11 cellular contexts compared by ENCODE assay signal in genomic region chr20:48634641-48635040, GRCh38.
"Had no signal": no experiment of that assay in that cellular context is flagged by ENCODE, and none has a peak within 500 bp of the region (broad histone marks: within the 10 kb centered on the region; RNA-seq: fewer than 3 reads in every experiment).

No MANE protein-coding gene starts in this region.

- H3K27me3 Mint-ChIP-seq: activated CD8-positive, alpha-beta memory T cell treated with anti-CD3 and anti-CD28 coated beads, Interleukin-2, amount 10 ng/mL, durations not matched to agents 7 days and 5 days; activated naive CD4-positive, alpha-beta T cell treated with anti-CD3 and anti-CD28 coated beads, Interleukin-2, amount 10 ng/mL, durations not matched to agents 7 days and 5 days; stimulated activated naive CD8-positive, alpha-beta T cell treated with anti-CD3 and anti-CD28 coated beads, Interleukin-15, amount 100 ng/mL, for 72 hours had no signal

- H3K9me3 Mint-ChIP-seq: activated naive CD4-positive, alpha-beta T cell treated with anti-CD3 and anti-CD28 coated beads, Interleukin-2, amount 10 ng/mL, durations not matched to agents 7 days and 5 days; stimulated activated naive CD8-positive, alpha-beta T cell treated with anti-CD3 and anti-CD28 coated beads, Interleukin-15, amount 100 ng/mL, for 72 hours had no signal

- H3K36me3 ChIP-seq: uterus had no signal

- FAIRE-seq: islet of Langerhans had no signal

- H3K27ac ChIP-seq: left ventricle myocardium inferior, sigmoid colon, uterus had no signal

- H3K4me3 ChIP-seq: left ventricle myocardium inferior, sigmoid colon, uterus had no signal

- ATAC-seq: activated CD8-positive, alpha-beta memory T cell treated with anti-CD3 and anti-CD28 coated beads, Interleukin-2, amount 10 ng/mL, durations not matched to agents 7 days and 5 days; stimulated activated naive CD8-positive, alpha-beta T cell treated with anti-CD3 and anti-CD28 coated beads, Interleukin-15, amount 100 ng/mL, for 72 hours had no signal

- DNase-seq: activated CD4-positive, CD25-positive, alpha-beta regulatory T cell; activated CD8-positive, alpha-beta memory T cell treated with anti-CD3 and anti-CD28 coated beads, Interleukin-2, amount 10 ng/mL, durations not matched to agents 7 days and 5 days; activated naive CD4-positive, alpha-beta T cell treated with anti-CD3 and anti-CD28 coated beads, Interleukin-2, amount 10 ng/mL, durations not matched to agents 7 days and 5 days; foreskin melanocyte; left ventricle myocardium inferior; mesenchymal stem cell; sigmoid colon; stimulated activated CD4-positive, alpha-beta T cell treated with anti-CD3 and anti-CD28 coated beads, Interleukin-2, amount 100 ng/mL, for 48 hours; stimulated activated naive CD8-positive, alpha-beta T cell treated with anti-CD3 and anti-CD28 coated beads, Interleukin-15, amount 100 ng/mL, for 72 hours; uterus had no signal

- H3K27ac Mint-ChIP-seq: activated naive CD4-positive, alpha-beta T cell treated with anti-CD3 and anti-CD28 coated beads, Interleukin-2, amount 10 ng/mL, durations not matched to agents 7 days and 5 days had no signal

- H3K4me3 Mint-ChIP-seq: activated CD8-positive, alpha-beta memory T cell treated with anti-CD3 and anti-CD28 coated beads, Interleukin-2, amount 10 ng/mL, durations not matched to agents 7 days and 5 days; activated naive CD4-positive, alpha-beta T cell treated with anti-CD3 and anti-CD28 coated beads, Interleukin-2, amount 10 ng/mL, durations not matched to agents 7 days and 5 days; stimulated activated naive CD8-positive, alpha-beta T cell treated with anti-CD3 and anti-CD28 coated beads, Interleukin-15, amount 100 ng/mL, for 72 hours had no signal

- H3K27me3 ChIP-seq: sigmoid colon, uterus had no signal

- H3K4me1 ChIP-seq: left ventricle myocardium inferior, sigmoid colon, uterus had no signal

- H3K9me3 ChIP-seq: left ventricle myocardium inferior, sigmoid colon, uterus had no signal
